7 cellular contexts compared by ENCODE assay signal in genomic region chr6:43645613-43645964, GRCh38. TPM values are rescaled to one million over a fixed set of nuclear protein-coding genes. Genes with fewer than 3 reads are reported as not detected.
DNase-seq lines count a peak whose midpoint lies in the region; ATAC-seq and TF ChIP-seq lines count a peak whose summit lies in the region.

No MANE protein-coding gene starts in this region.

- H3K9me3 ChIP-seq in adipocyte (ENCODE audit: control insufficient read depth, low read length) (no peaks in the 10 kb centered on the region), iPS-18a (ENCODE audit: control insufficient read depth, low read depth, low read length) (no peaks in the 10 kb centered on the region)

- H3K36me3 ChIP-seq in adipocyte (ENCODE audit: control insufficient read depth, insufficient read depth, low read length, severe bottlenecking): peaks cover 21% of the 10 kb centered on the region
- H3K36me3 ChIP-seq in iPS-18a (ENCODE audit: control insufficient read depth, low read depth, low read length): peaks cover 8% of the 10 kb centered on the region

- H3K9ac ChIP-seq in adipocyte (ENCODE audit: low read length) (peak overlapping the region; percentile 7), iPS-18a (ENCODE audit: low read length) (peak overlapping the region; percentile 9)

- CTCF ChIA-PET in Calu3 (lab: Charles Lee): no interaction called here

- peak overlapping the region; percentile 80 for H3K27ac Mint-ChIP-seq in stimulated activated memory B cell treated with anti-CD40 and anti-IgM and Interleukin-4, amounts not matched to agents 10 μg/mL and 1 μg/mL and 100 μg/mL, for 72 hours
- H3K27ac Mint-ChIP-seq in Calu3 (ENCODE audit: unreplicated experiment): no peak overlapping the region

- intact Hi-C loops in Calu3 (cut with micrococcal nuclease; ENCODE audit: unreplicated experiment): no loop called here

- H3K4me3 Mint-ChIP-seq in stimulated activated memory B cell treated with anti-CD40 and anti-IgM and Interleukin-4, amounts not matched to agents 10 μg/mL and 1 μg/mL and 100 μg/mL, for 72 hours: peak overlapping the region; percentile 85
- no peak overlapping the region for H3K4me3 Mint-ChIP-seq in Calu3 (ENCODE audit: low read depth, unreplicated experiment)

- no TSS peak for BruUV-seq in Calu3 (replicated peaks; lab: Mats Ljungman, UMichigan)

- no peaks in the 10 kb centered on the region for H3K27me3 Mint-ChIP-seq in stimulated activated memory B cell treated with anti-CD40 and anti-IgM and Interleukin-4, amounts not matched to agents 10 μg/mL and 1 μg/mL and 100 μg/mL, for 72 hours
- H3K27me3 Mint-ChIP-seq in Calu3 (ENCODE audit: unreplicated experiment): no peaks in the 10 kb centered on the region

- H3K27me3 ChIP-seq in adipocyte (replicated peaks; ENCODE audit: control insufficient read depth, insufficient read depth, low read length) (no peaks in the 10 kb centered on the region), iPS-18a (ENCODE audit: control insufficient read depth, insufficient read depth, low read length) (no peaks in the 10 kb centered on the region)

- peak; percentile 8 for ATAC-seq in HG02610 (IDR thresholded peaks at IDR 0.05; ENCODE audit: unreplicated experiment)
- ATAC-seq in stimulated activated memory B cell treated with anti-CD40 and anti-IgM and Interleukin-4, amounts not matched to agents 10 μg/mL and 1 μg/mL and 100 μg/mL, for 72 hours: no peak

- no peak for TF ChIP-seq CTCF in Calu3 (IDR thresholded peaks at IDR 0.05; ENCODE audit: unreplicated experiment)

- DNase-seq in adipocyte (ENCODE audit: low read depth): no peak
- DNase-seq in HuH-7 (ENCODE audit: low spot score): no peak
- no peak for DNase-seq in Calu3
- no peak for DNase-seq in stimulated activated CD4-positive, alpha-beta T cell treated with anti-CD3 and anti-CD28 coated beads, Interleukin-1b, Interleukin-23, amount 100 ng/mL, for 48 hours

- peaks cover 3% of the 10 kb centered on the region for H3K4me1 ChIP-seq in adipocyte (ENCODE audit: control insufficient read depth, insufficient read depth, low read length)
- peaks cover 4% of the 10 kb centered on the region for H3K4me1 ChIP-seq in iPS-18a (ENCODE audit: control insufficient read depth, low read depth, low read length)

- H3K4me1 Mint-ChIP-seq in stimulated activated memory B cell treated with anti-CD40 and anti-IgM and Interleukin-4, amounts not matched to agents 10 μg/mL and 1 μg/mL and 100 μg/mL, for 72 hours: peaks cover 18% of the 10 kb centered on the region
- H3K4me1 Mint-ChIP-seq in Calu3 (ENCODE audit: low read depth, unreplicated experiment): no peaks in the 10 kb centered on the region

- H3K4me3 ChIP-seq in adipocyte (ENCODE audit: low read length) (peak overlapping the region; percentile 50), iPS-18a (ENCODE audit: low read length) (peak overlapping the region; percentile 70)

- peaks cover 19% of the 10 kb centered on the region for H3K36me3 Mint-ChIP-seq in stimulated activated memory B cell treated with anti-CD40 and anti-IgM and Interleukin-4, amounts not matched to agents 10 μg/mL and 1 μg/mL and 100 μg/mL, for 72 hours
- peaks cover 17% of the 10 kb centered on the region for H3K36me3 Mint-ChIP-seq in Calu3 (ENCODE audit: insufficient read depth, unreplicated experiment)

- H3K9me3 Mint-ChIP-seq in stimulated activated memory B cell treated with anti-CD40 and anti-IgM and Interleukin-4, amounts not matched to agents 10 μg/mL and 1 μg/mL and 100 μg/mL, for 72 hours: no peaks in the 10 kb centered on the region
- H3K9me3 Mint-ChIP-seq in Calu3 (ENCODE audit: low read depth, unreplicated experiment): no peaks in the 10 kb centered on the region

- no peak overlapping the region for H3K27ac ChIP-seq in iPS-18a (ENCODE audit: low read length)

RNA-seq across cellular contexts. Expression of gene RSPH9, which starts 0.8 kb away (rescaled TPM):
- 0.15 and 0.19 TPM in 2 replicates for total RNA-seq in Calu3 (2022)

RNA-seq across cellular contexts. Expression of gene MAD2L1BP, which starts 9.9 kb away (rescaled TPM):
- total RNA-seq in Calu3 (2022): 48.2 and 53.2 TPM in 2 replicates

RNA-seq across cellular contexts. Expression of gene GTPBP2, which starts 16.5 kb away (rescaled TPM):
- 186 and 188 TPM in 2 replicates for total RNA-seq in Calu3 (2022)

RNA-seq across cellular contexts. Expression of gene MRPS18A, which starts 42.0 kb away (rescaled TPM):
- 88.8 and 106 TPM in 2 replicates for total RNA-seq in Calu3 (2022)
